Comparison of ENCODE assay signal across 8 cellular contexts in the genomic region with DNA sequence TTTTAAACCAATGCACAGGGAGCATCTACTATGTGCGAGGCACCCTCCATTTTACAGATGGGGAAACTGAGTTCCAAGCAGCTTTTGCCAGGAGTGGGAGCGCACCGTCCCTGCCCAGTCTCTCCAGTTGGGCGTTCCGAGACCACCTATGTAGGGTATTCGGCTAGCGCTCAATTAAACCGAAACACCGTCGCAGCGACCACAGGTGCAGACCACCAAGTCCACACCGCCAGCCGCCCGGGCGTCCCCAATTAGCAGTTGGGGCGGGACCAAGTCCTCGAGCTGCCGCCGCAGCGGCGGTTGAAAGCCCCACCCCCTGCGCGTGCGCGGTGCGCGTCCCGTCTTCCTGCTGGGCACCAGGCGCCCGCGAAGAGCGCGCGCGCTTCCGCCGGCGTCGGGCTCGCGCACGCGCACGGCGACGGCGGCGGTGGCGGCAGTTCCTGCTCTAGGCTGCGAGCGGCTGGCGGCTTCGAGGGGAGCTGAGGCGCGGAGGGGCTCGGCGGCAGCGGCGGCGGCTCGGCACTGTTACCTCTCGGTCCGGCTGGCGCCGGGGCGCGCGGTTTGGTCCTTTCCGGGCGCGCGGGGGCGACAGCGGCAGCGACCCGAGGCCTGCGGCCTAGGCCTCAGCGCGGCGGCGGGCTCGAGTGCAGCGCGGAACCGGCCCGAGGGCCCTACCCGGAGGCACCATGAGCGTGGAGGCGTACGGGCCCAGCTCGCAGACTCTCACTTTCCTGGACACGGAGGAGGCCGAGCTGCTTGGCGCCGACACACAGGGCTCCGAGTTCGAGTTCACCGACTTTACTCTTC. TPM values are rescaled to one million over a fixed set of nuclear protein-coding genes. Genes with fewer than 3 reads are reported as not detected.
DNase-seq lines count a peak whose midpoint lies in the region; ATAC-seq and TF ChIP-seq lines count a peak whose summit lies in the region.

Gene UPF1, plus strand, starts transcription at position 436 of the 807 bp plus-strand sequence. Its CDS starts 251 bp downstream, at position 687.

- peaks cover 16% of the 10 kb centered on the region for H3K36me3 ChIP-seq in A673 (ENCODE audit: insufficient read depth, low read length, poor library complexity, severe bottlenecking)
- peaks cover 33% of the 10 kb centered on the region for H3K36me3 ChIP-seq in WERI-Rb-1
- no peaks in the 10 kb centered on the region for H3K36me3 ChIP-seq in breast epithelium

- H3K27ac ChIP-seq in A673 (ENCODE audit: low read depth, low read length, poor library complexity, severe bottlenecking) = peak within 1 kb of the TSS; percentile 93
- peak within 1 kb of the TSS; percentile 89 for H3K27ac ChIP-seq in WERI-Rb-1
- H3K27ac ChIP-seq in breast epithelium = peak within 1 kb of the TSS; percentile 93 to 96

- DNase-seq in A673 (ENCODE audit: low spot score) (peak; percentile 97), NCI-H2196 (lab: John Stamatoyannopoulos, UW; ENCODE audit: unreplicated experiment) (peak; percentile 97), WERI-Rb-1 (peak; percentile 96), breast epithelium (ENCODE audit: low spot score in 2 of 2) (peak; percentile 83 to 90), iPS-NIHi7 (ENCODE audit: extremely low spot score) (peak; percentile 99), smooth muscle cell of the brain vasculature (ENCODE audit: low read depth, low spot score) (peak; percentile 60)

- CTCF ChIA-PET in A673 (lab: Charles Lee) = interaction anchor here (0.6 to 1.6 kb wide), 4 partner anchors 16 to 155 kb away, joined by 3 to 5 read pairs (median 4); no protein-coding TSS in a partner anchor

- H3K4me1 ChIP-seq in A673 (ENCODE audit: insufficient read depth, low read length, poor library complexity, severe bottlenecking) = peaks cover 12% of the 10 kb centered on the region
- H3K4me1 ChIP-seq in breast epithelium = no peaks in the 10 kb centered on the region

- ATAC-seq in GM18867 (IDR thresholded peaks at IDR 0.05; ENCODE audit: unreplicated experiment) = peak; percentile 69
- peak; percentile 69 for ATAC-seq in HG03103 (IDR thresholded peaks at IDR 0.05; ENCODE audit: low read depth, unreplicated experiment)

- H3K9me3 ChIP-seq in A673 (ENCODE audit: low read depth, low read length, poor library complexity, severe bottlenecking) (peaks cover 7% of the 10 kb centered on the region), WERI-Rb-1 (ENCODE audit: severe bottlenecking) (no peaks in the 10 kb centered on the region), breast epithelium (peaks cover 0 to 8% of the 10 kb centered on the region in 2 donors)

- POLR2A ChIA-PET in A673 (lab: Charles Lee; ENCODE audit: low non-redundant PET) = no interaction called here

- no peaks in the 10 kb centered on the region for H3K27me3 ChIP-seq in A673 (replicated peaks; ENCODE audit: insufficient read depth, low read depth, low read length, poor library complexity)
- H3K27me3 ChIP-seq in WERI-Rb-1 (ENCODE audit: insufficient read depth, low read depth, severe bottlenecking) = no peaks in the 10 kb centered on the region
- H3K27me3 ChIP-seq in breast epithelium = no peaks in the 10 kb centered on the region

- TF ChIP-seq CTCF in A673 (conservative IDR thresholded peaks at IDR 0.05; ENCODE audit: low read depth, low read length) (0 out of 2 replicates have a peak, but pooled peaks have one; percentile 22), WERI-Rb-1 (IDR thresholded peaks at IDR 0.05; ENCODE audit: low read depth, low read length) (peak; percentile 9; the same call in 1 of the 2 replicates), breast epithelium (IDR thresholded peaks at IDR 0.05) (peak in 1 of 3 donors; percentile 30)

- BruUV-seq in A673 (replicated peaks; lab: Mats Ljungman, UMichigan) = no TSS peak

- intact Hi-C loops in A673 (cut with micrococcal nuclease; ENCODE audit: unreplicated experiment) = no loop called here
- intact Hi-C loops in breast epithelium (cut with DNase I; ENCODE audit: low total_unique reads) = no loop called here

- H3K4me3 ChIP-seq in A673 (ENCODE audit: low read depth, low read length, poor library complexity, severe bottlenecking) (peak within 1 kb of the TSS; percentile 79), WERI-Rb-1 (ENCODE audit: low read depth, low read length) (peak within 1 kb of the TSS; percentile 78), breast epithelium (peak within 1 kb of the TSS; percentile 88 to 96 (median 92))

- no peak for TF ChIP-seq POLR2A in breast epithelium (IDR thresholded peaks at IDR 0.05)

RNA-seq across cellular contexts. Expression of gene UPF1, which starts in this region (rescaled TPM):
- 78.9 and 83.8 TPM in 2 replicates for total RNA-seq in A673 (2021)
- total RNA-seq in breast epithelium = 10 to 100 TPM; 59.8 to 83.6 (median 75.2) TPM

Comparison
In these comparisons a context has a peak if more than half of its experiments do, and no peak if none do; other contexts are left out.
1. Peak in every context shown above with its lines: DNase-seq, ATAC-seq, H3K4me3 ChIP-seq and H3K27ac ChIP-seq.